1 cellular context compared by ENCODE assay signal in genomic region chr21:41367598-41368360, GRCh38.
TF ChIP-seq lines count a peak whose summit lies in the region.

No MANE protein-coding gene starts in this region.

TF ChIP-seq in GM12878, 131 proteins besides CTCF, POLR2A, EP300 and RAD21 (continued from another document and continues in another):
- TF ChIP-seq SKIL (IDR thresholded peaks at IDR 0.05; ENCODE audit: low read depth, poor library complexity, severe bottlenecking): no peak
- no peak for TF ChIP-seq CBX5 (IDR thresholded peaks at IDR 0.05; ENCODE audit: low read depth)
- TF ChIP-seq MLLT1 (IDR thresholded peaks at IDR 0.05): peak; percentile 91
- no peak for TF ChIP-seq NR2C1 (IDR thresholded peaks at IDR 0.05)
- TF ChIP-seq CHD1 (IDR thresholded peaks at IDR 0.05; ENCODE audit: low read depth, low read length): no peak
- TF ChIP-seq TARDBP (IDR thresholded peaks at IDR 0.05; ENCODE audit: borderline replicate concordance): no peak
- TF ChIP-seq PAX8 (IDR thresholded peaks at IDR 0.05): no peak
- peak; percentile 57 for TF ChIP-seq USF1 (IDR thresholded peaks at IDR 0.05; ENCODE audit: borderline replicate concordance, extremely low read length, insufficient read depth, low read depth, low read length)
- no peak for TF ChIP-seq E2F8 (IDR thresholded peaks at IDR 0.05; ENCODE audit: low read depth, partially characterized antibody)
- TF ChIP-seq MYC (IDR thresholded peaks at IDR 0.05; ENCODE audit: insufficient read depth, insufficient read length, insufficient replicate concordance, low read length, severe bottlenecking): peak; percentile 36
- no peak for TF ChIP-seq RUNX3 (IDR thresholded peaks at IDR 0.05; ENCODE audit: low read length)
- TF ChIP-seq SUPT20H (IDR thresholded peaks at IDR 0.05; ENCODE audit: borderline replicate concordance, control insufficient read depth, low read depth, low read length): no peak
- TF ChIP-seq ZZZ3 (IDR thresholded peaks at IDR 0.05; ENCODE audit: control insufficient read depth, insufficient read length, low read depth): no peak
- no peak for TF ChIP-seq NFXL1 (IDR thresholded peaks at IDR 0.05; ENCODE audit: borderline replicate concordance)
- TF ChIP-seq CREM (IDR thresholded peaks at IDR 0.05; ENCODE audit: low read depth): peak; percentile 62; the same call in 1 of the 2 replicates
- peak; percentile 68; the same call in 1 of the 2 replicates for TF ChIP-seq TAF1 (IDR thresholded peaks at IDR 0.05; ENCODE audit: borderline replicate concordance, low read depth, low read length)
- TF ChIP-seq EZH2 (IDR thresholded peaks at IDR 0.05; ENCODE audit: borderline replicate concordance, control insufficient read depth, low read depth, low read length): no peak
- no peak for TF ChIP-seq CEBPZ (IDR thresholded peaks at IDR 0.05; ENCODE audit: low read depth, low read length)
- no peak for TF ChIP-seq NFIC (IDR thresholded peaks at IDR 0.05; ENCODE audit: low read depth, low read length)
- TF ChIP-seq IRF4 (IDR thresholded peaks at IDR 0.05; ENCODE audit: low read depth, low read length): peak; percentile 78
- TF ChIP-seq ASH2L (IDR thresholded peaks at IDR 0.05; ENCODE audit: borderline replicate concordance, low read depth): no peak
- no peak for TF ChIP-seq EGR1 (IDR thresholded peaks at IDR 0.05; ENCODE audit: borderline replicate concordance in 1 of 2, low read depth in 2 of 2, low read length in 2 of 2)
- no peak for TF ChIP-seq ZBTB11 (CRISPR knock-in tag; IDR thresholded peaks at IDR 0.05)
- TF ChIP-seq NBN (IDR thresholded peaks at IDR 0.05): peak; percentile 89
- no peak for TF ChIP-seq ZBTB40 (IDR thresholded peaks at IDR 0.05; ENCODE audit: borderline replicate concordance)
- TF ChIP-seq E2F4 (IDR thresholded peaks at IDR 0.05; ENCODE audit: low read depth, low read length): no peak
- TF ChIP-seq BHLHE40 (IDR thresholded peaks at IDR 0.05; ENCODE audit: borderline replicate concordance in 1 of 2, low read depth in 2 of 2, low read length in 1 of 2): peak; percentile 37 to 57; a peak in 3 of 4 replicates
- no peak for TF ChIP-seq ESRRA (IDR thresholded peaks at IDR 0.05; ENCODE audit: low read length)
- peak; percentile 61; the same call in 1 of the 2 replicates for TF ChIP-seq CHD2 (IDR thresholded peaks at IDR 0.05; ENCODE audit: borderline replicate concordance, low read depth, low read length)
- no peak for TF ChIP-seq JUND (IDR thresholded peaks at IDR 0.05; ENCODE audit: low read depth, low read length)
- no peak for TF ChIP-seq REST (IDR thresholded peaks at IDR 0.05; ENCODE audit: low read depth, low read length)
- no peak for TF ChIP-seq SIN3A (IDR thresholded peaks at IDR 0.05; ENCODE audit: low read depth, low read length)
